1 cellular context compared by ENCODE assay signal in genomic region chr9:132985489-132985888, GRCh38.
A peak's percentile ranks its signal among the peaks of the same experiment; 100 is the strongest.
TF ChIP-seq lines count a peak whose summit lies in the region.

No MANE protein-coding gene starts in this region.

TF ChIP-seq in K562, 482 proteins besides CTCF, POLR2A, EP300 and RAD21:
- TF ChIP-seq RBM25 (IDR thresholded peaks at IDR 0.05; ENCODE audit: low read depth, low read length, severe bottlenecking) = peak; percentile 75
- TF ChIP-seq SOX6 (IDR thresholded peaks at IDR 0.05) = no peak
- 0 out of 2 replicates have a peak, but pooled peaks have one; percentile 43 for TF ChIP-seq SMARCA5 (IDR thresholded peaks at IDR 0.05)
- peak; percentile 96 for TF ChIP-seq ZBTB33 (CRISPR knock-in tag; IDR thresholded peaks at IDR 0.05)
- TF ChIP-seq HDAC1 (IDR thresholded peaks at IDR 0.05) = no peak
- TF ChIP-seq BCOR (IDR thresholded peaks at IDR 0.05) = peak; percentile 77
- TF ChIP-seq ZNF740 (CRISPR knock-in tag; IDR thresholded peaks at IDR 0.05) = peak; percentile 5; the same call in 1 of the 2 replicates
- no peak for TF ChIP-seq ZNF740 (tag; IDR thresholded peaks at IDR 0.05)
- peak; percentile 35; the same call in 1 of the 2 replicates for TF ChIP-seq HDAC2 (IDR thresholded peaks at IDR 0.05)
- TF ChIP-seq ZFP36 (IDR thresholded peaks at IDR 0.05; ENCODE audit: low read depth, low read length, partially characterized antibody) = peak; percentile 83
